Comparison of ENCODE assay signal across 9 cellular contexts in genomic region chrX:70262952-70263567, GRCh38. TPM values are rescaled to one million over a fixed set of nuclear protein-coding genes. Genes with fewer than 3 reads are reported as not detected.
DNase-seq lines count a peak whose midpoint lies in the region; ATAC-seq, FAIRE-seq and TF ChIP-seq lines count a peak whose summit lies in the region.
"Had no signal": no experiment of that assay in that cellular context is flagged by ENCODE, and none has a peak within 500 bp of the region (broad histone marks: within the 10 kb centered on the region; RNA-seq: fewer than 3 reads in every experiment).

No MANE protein-coding gene starts in this region.

- no peaks in the 10 kb centered on the region for H3K27me3 Mint-ChIP-seq in activated T-helper 17 cell treated with anti-CD3 and anti-CD28 coated beads, Interleukin-2, amount 50 U/mL, for 72 hours

- POLR2A ChIA-PET in HEK293 (lab: Yijun Ruan, JAX), result interaction anchor here (1.1 to 1.2 kb wide), 2 partner anchors 27 to 130 kb away, joined by 3 read pairs; partner anchors contain the start of genes IGBP1, KIF4A and PDZD11

- H3K4me1 ChIP-seq in HEK293 (ENCODE audit: control insufficient read depth, insufficient read depth, low read length) (no peaks in the 10 kb centered on the region), suprapubic skin (peaks cover 3% of the 10 kb centered on the region)

- no peak overlapping the region for H3K4me3 Mint-ChIP-seq in activated T-helper 17 cell treated with anti-CD3 and anti-CD28 coated beads, Interleukin-2, amount 50 U/mL, for 72 hours

- WGBS in suprapubic skin, result 12% methylated on average over 7 of the region's 7 CpGs

- no peaks in the 10 kb centered on the region for H3K36me3 ChIP-seq in HEK293 (ENCODE audit: control insufficient read depth in 2 of 2, insufficient read depth in 1 of 2, low read length in 2 of 2)
- no peaks in the 10 kb centered on the region for H3K36me3 ChIP-seq in suprapubic skin

- ATAC-seq in activated T-helper 17 cell treated with anti-CD3 and anti-CD28 coated beads, Interleukin-2, amount 50 U/mL, for 72 hours (replicated peaks), result peak; percentile 59
- peak; percentile 55 for ATAC-seq in left ventricle myocardium superior

- intact Hi-C loops in left ventricle myocardium superior (cut with micrococcal nuclease), result no loop called here

- H3K9me3 ChIP-seq in HEK293 (ENCODE audit: control insufficient read depth, insufficient read depth, low read depth, low read length) (no peaks in the 10 kb centered on the region; the same call in 1 of the 2 replicates), suprapubic skin (no peaks in the 10 kb centered on the region)

- H3K4me1 Mint-ChIP-seq in activated T-helper 17 cell treated with anti-CD3 and anti-CD28 coated beads, Interleukin-2, amount 50 U/mL, for 72 hours, result no peaks in the 10 kb centered on the region

- no peaks in the 10 kb centered on the region for H3K36me3 Mint-ChIP-seq in activated T-helper 17 cell treated with anti-CD3 and anti-CD28 coated beads, Interleukin-2, amount 50 U/mL, for 72 hours (ENCODE audit: low read depth)

- no peaks in the 10 kb centered on the region for H3K27me3 ChIP-seq in suprapubic skin

- H3K27ac ChIP-seq in HEK293 (ENCODE audit: extremely low read depth, low read depth, low read length) (no peak overlapping the region), coronary artery (no peak overlapping the region), suprapubic skin (no peak overlapping the region)

- CTCF ChIA-PET in HEK293 (lab: Yijun Ruan, JAX), result interaction anchor here (0.6 to 2.3 kb wide), 12 partner anchors 9 to 864 kb away, joined by 3 to 18 read pairs (median 4); partner anchors contain the start of gene IGBP1

- H3K4me3 ChIP-seq in HEK293 (ENCODE audit: low read depth, low read length) (no peak overlapping the region), coronary artery (no peak overlapping the region), suprapubic skin (no peak overlapping the region)

- DNase-seq in NCI-H2196 treated with DMSO at 0.1 percent for 48 hours (lab: John Stamatoyannopoulos, UW; ENCODE audit: unreplicated experiment) (peak; percentile 41), left ventricle myocardium superior (peak; percentile 39), coronary artery (ENCODE audit: low spot score) (no peak), suprapubic skin (ENCODE audit: low spot score in 2 of 2) (no peak)
- DNase-seq in stimulated activated CD4-positive, alpha-beta T cell treated with anti-CD3 and anti-CD28 coated beads, Interleukin-4, amount 100 ng/mL, for 4 hours, result peak; percentile 2 to 3

- TF ChIP-seq EP300 in suprapubic skin (IDR thresholded peaks at IDR 0.05), result no peak

- H3K27ac Mint-ChIP-seq in activated T-helper 17 cell treated with anti-CD3 and anti-CD28 coated beads, Interleukin-2, amount 50 U/mL, for 72 hours, result no peak overlapping the region

- TF ChIP-seq CTCF in HEK293 (tag by site-specific recombination; IDR thresholded peaks at IDR 0.05) (peak; percentile 59; the same call in 1 of the 2 replicates), coronary artery (IDR thresholded peaks at IDR 0.05) (no peak), suprapubic skin (IDR thresholded peaks at IDR 0.05) (peak in 1 of 2 donors; percentile 43)

- no peak for TF ChIP-seq POLR2A in suprapubic skin (IDR thresholded peaks at IDR 0.05)

- FAIRE-seq in G401.6 (lab: Jason Lieb, UNC), result peak; percentile 19
- FAIRE-seq: TTC549 had no signal

- no peaks in the 10 kb centered on the region for H3K9me3 Mint-ChIP-seq in activated T-helper 17 cell treated with anti-CD3 and anti-CD28 coated beads, Interleukin-2, amount 50 U/mL, for 72 hours

TF ChIP-seq in HEK293, 187 proteins besides CTCF, POLR2A, EP300 and RAD21:
- TF ChIP-seq, protein P1, sequence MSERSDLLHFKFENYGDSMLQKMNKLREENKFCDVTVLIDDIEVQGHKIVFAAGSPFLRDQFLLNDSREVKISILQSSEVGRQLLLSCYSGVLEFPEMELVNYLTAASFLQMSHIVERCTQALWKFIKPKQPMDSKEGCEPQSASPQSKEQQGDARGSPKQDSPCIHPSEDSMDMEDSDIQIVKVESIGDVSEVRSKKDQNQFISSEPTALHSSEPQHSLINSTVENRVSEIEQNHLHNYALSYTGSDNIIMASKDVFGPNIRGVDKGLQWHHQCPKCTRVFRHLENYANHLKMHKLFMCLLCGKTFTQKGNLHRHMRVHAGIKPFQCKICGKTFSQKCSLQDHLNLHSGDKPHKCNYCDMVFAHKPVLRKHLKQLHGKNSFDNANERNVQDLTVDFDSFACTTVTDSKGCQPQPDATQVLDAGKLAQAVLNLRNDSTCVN (tag by site-specific recombination; optimal IDR thresholded peaks at IDR 0.05), result no peak
- peak; percentile 94 for TF ChIP-seq ZNF2 (tag by site-specific recombination; IDR thresholded peaks at IDR 0.05)
- TF ChIP-seq ZNF398 (tag by site-specific recombination; IDR thresholded peaks at IDR 0.05), result peak; percentile 68
- TF ChIP-seq TRIM28 (IDR thresholded peaks at IDR 0.05; ENCODE audit: borderline replicate concordance, low read length), result peak; percentile 55; the same call in 1 of the 2 replicates

RNA-seq across cellular contexts. Expression of gene P2RY4, which starts 3.1 kb away (rescaled TPM):
- total RNA-seq in activated T-helper 17 cell treated with anti-CD3 and anti-CD28 coated beads, Interleukin-2, amount 50 U/mL, for 72 hours, result under 1 TPM; 0.35 to 0.85 TPM
- not detected for total RNA-seq in left ventricle myocardium superior
- total RNA-seq in suprapubic skin, result 1 to 10 TPM; 2.2 to 7.0 (median 4.3) TPM

RNA-seq across cellular contexts. Expression of gene ARR3, which starts 5.1 kb away (rescaled TPM):
- total RNA-seq in activated T-helper 17 cell treated with anti-CD3 and anti-CD28 coated beads, Interleukin-2, amount 50 U/mL, for 72 hours, result not detected
- total RNA-seq in left ventricle myocardium superior (not detected), suprapubic skin (not detected)

RNA-seq across cellular contexts. Expression of gene RAB41, which starts 18.9 kb away (rescaled TPM):
- not detected for total RNA-seq in activated T-helper 17 cell treated with anti-CD3 and anti-CD28 coated beads, Interleukin-2, amount 50 U/mL, for 72 hours
- not detected for total RNA-seq in left ventricle myocardium superior
- total RNA-seq in suprapubic skin, result under 1 TPM in 1 of 4 donors, not detected in 3; 0.68 TPM

RNA-seq across cellular contexts. Expression of gene PDZD11, which starts 26.7 kb away (rescaled TPM):
- 10 to 100 TPM; 21.6 to 32.1 TPM for total RNA-seq in activated T-helper 17 cell treated with anti-CD3 and anti-CD28 coated beads, Interleukin-2, amount 50 U/mL, for 72 hours
- total RNA-seq in left ventricle myocardium superior (33.7 TPM), suprapubic skin (10 to 100 TPM; 15.6 to 37.8 (median 30.6) TPM)

RNA-seq across cellular contexts. Expression of gene KIF4A, which starts 26.8 kb away (rescaled TPM):
- 10 to 100 TPM; 25.4 to 30.3 TPM for total RNA-seq in activated T-helper 17 cell treated with anti-CD3 and anti-CD28 coated beads, Interleukin-2, amount 50 U/mL, for 72 hours
- total RNA-seq in left ventricle myocardium superior (0.40 TPM), suprapubic skin (1 to 10 TPM; 1.4 to 2.3 (median 1.9) TPM)

Comparison
In these comparisons a context has a peak if more than half of its experiments do, and no peak if none do; other contexts are left out.
1. DNase-seq: peak in NCI-H2196 treated with DMSO at 0.1 percent for 48 hours (single experiment), left ventricle myocardium superior (single experiment) and stimulated activated CD4-positive, alpha-beta T cell treated with anti-CD3 and anti-CD28 coated beads, Interleukin-4, amount 100 ng/mL, for 4 hours (2 of 2); none in coronary artery (single experiment) and suprapubic skin (0 of 2).